ENCODE assay signal across 28 cellular contexts in the genomic region with DNA sequence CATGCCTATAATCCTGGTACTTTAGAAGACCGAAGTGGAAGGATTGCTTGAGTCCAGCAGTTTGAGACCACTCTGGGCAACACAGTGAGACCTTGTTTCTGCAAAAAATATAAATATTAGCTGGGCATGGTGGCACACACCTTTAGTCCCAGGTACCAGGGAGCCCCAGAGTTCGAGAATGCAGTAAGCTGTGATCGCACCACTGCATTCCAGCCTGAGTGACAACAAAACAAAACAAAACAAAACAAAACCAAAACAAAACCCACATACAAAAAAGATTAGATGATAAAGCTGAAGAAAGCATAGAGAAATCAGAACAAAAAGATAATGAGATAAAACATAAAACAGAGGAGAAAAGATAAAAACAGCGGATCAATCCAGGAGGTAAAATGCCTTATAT.
DNase-seq lines count a peak whose midpoint lies in the region; ATAC-seq and FAIRE-seq lines count a peak whose summit lies in the region.
"Had no signal": no experiment of that assay in that cellular context is flagged by ENCODE, and none has a peak within 500 bp of the region (broad histone marks: within the 10 kb centered on the region; RNA-seq: fewer than 3 reads in every experiment).

No MANE protein-coding gene starts in this region.

- H3K4me1 Mint-ChIP-seq in activated T-cell treated with anti-CD3 and anti-CD28 coated beads, Interleukin-2, amount 50 U/mL, for 24 hours (ENCODE audit: low read depth), result peaks cover 61% of the 10 kb centered on the region
- peaks cover 40% of the 10 kb centered on the region for H3K4me1 Mint-ChIP-seq in activated T-helper 1 cell treated with anti-CD3 and anti-CD28 coated beads, Interleukin-12 subunit alpha, Interleukin-12 subunit beta, Interleukin-2, Interleukin-4 antibody, amounts not matched to agents 30 ng/mL and 10 ng/mL and 1 ng/mL, durations not matched to agents 14 hours and 24 hours and 36 hours (ENCODE audit: low read depth)
- H3K4me1 Mint-ChIP-seq in naive thymus-derived CD8-positive, alpha-beta T cell, result peaks cover 34 to 65% (median 55%) of the 10 kb centered on the region in 4 donors

- no peaks in the 10 kb centered on the region for H3K27me3 Mint-ChIP-seq in activated T-cell treated with anti-CD3 and anti-CD28 coated beads, Interleukin-2, amount 50 U/mL, for 24 hours
- no peaks in the 10 kb centered on the region for H3K27me3 Mint-ChIP-seq in activated T-helper 1 cell treated with anti-CD3 and anti-CD28 coated beads, Interleukin-12 subunit alpha, Interleukin-12 subunit beta, Interleukin-2, Interleukin-4 antibody, amounts not matched to agents 30 ng/mL and 10 ng/mL and 1 ng/mL, durations not matched to agents 14 hours and 24 hours and 36 hours (ENCODE audit: insufficient read depth)
- no peaks in the 10 kb centered on the region for H3K27me3 Mint-ChIP-seq in naive thymus-derived CD8-positive, alpha-beta T cell
- H3K27me3 Mint-ChIP-seq: activated B cell treated with CpG ODN at 0.5 μM for 24 hours, IgD-negative memory B cell had no signal

- FAIRE-seq in GM18507 (lab: Jason Lieb, UNC), result peak; percentile 47
- FAIRE-seq: A549, endometrium, keratinocyte had no signal

- H3K9me3 Mint-ChIP-seq in activated T-cell treated with anti-CD3 and anti-CD28 coated beads, Interleukin-2, amount 50 U/mL, for 24 hours, result no peaks in the 10 kb centered on the region
- H3K9me3 Mint-ChIP-seq in activated T-helper 1 cell treated with anti-CD3 and anti-CD28 coated beads, Interleukin-12 subunit alpha, Interleukin-12 subunit beta, Interleukin-2, Interleukin-4 antibody, amounts not matched to agents 30 ng/mL and 10 ng/mL and 1 ng/mL, durations not matched to agents 14 hours and 24 hours and 36 hours, result no peaks in the 10 kb centered on the region
- H3K9me3 Mint-ChIP-seq in naive thymus-derived CD8-positive, alpha-beta T cell, result no peaks in the 10 kb centered on the region
- H3K9me3 Mint-ChIP-seq: activated B cell treated with CpG ODN at 0.5 μM for 24 hours, IgD-negative memory B cell, neural crest cell had no signal

- intact Hi-C loops in activated T-helper 1 cell treated with anti-CD3 and anti-CD28 coated beads, Interleukin-12 subunit alpha, Interleukin-12 subunit beta, Interleukin-2, Interleukin-4 antibody, amounts not matched to agents 30 ng/mL and 10 ng/mL and 1 ng/mL, durations not matched to agents 14 hours and 24 hours and 36 hours (cut with micrococcal nuclease), result loop anchor here (1.0 kb wide), 1 partner anchor 9 kb away; no protein-coding TSS in a partner anchor

- POLR2A ChIA-PET in naive thymus-derived CD8-positive, alpha-beta T cell (lab: Charles Lee), result no interaction called here

- peak overlapping the region; percentile 58 for H3K27ac Mint-ChIP-seq in activated T-cell treated with anti-CD3 and anti-CD28 coated beads, Interleukin-2, amount 50 U/mL, for 24 hours
- peak overlapping the region; percentile 51 for H3K27ac Mint-ChIP-seq in activated T-helper 1 cell treated with anti-CD3 and anti-CD28 coated beads, Interleukin-12 subunit alpha, Interleukin-12 subunit beta, Interleukin-2, Interleukin-4 antibody, amounts not matched to agents 30 ng/mL and 10 ng/mL and 1 ng/mL, durations not matched to agents 14 hours and 24 hours and 36 hours
- H3K27ac Mint-ChIP-seq in naive thymus-derived CD8-positive, alpha-beta T cell, result peak overlapping the region in 6 of 10 donors; percentile 3 to 76 (median 60)
- H3K27ac Mint-ChIP-seq: activated B cell treated with CpG ODN at 0.5 μM for 24 hours had no signal

- no peak for DNase-seq in activated T-cell treated with anti-CD3 and anti-CD28 coated beads, Interleukin-2, amount 50 U/mL, for 24 hours
- no peak for DNase-seq in activated T-cell treated with anti-CD3 and anti-CD28 coated beads, Interleukin-2, amount 50 U/mL, for 1 hour
- no peak for DNase-seq in GM18507 (ENCODE audit: extremely low spot score, insufficient read length, low read depth)
- no peak for DNase-seq in activated T-helper 1 cell treated with anti-CD3 and anti-CD28 coated beads, Interleukin-12 subunit alpha, Interleukin-12 subunit beta, Interleukin-2, Interleukin-4 antibody, amounts not matched to agents 30 ng/mL and 10 ng/mL and 1 ng/mL, durations not matched to agents 14 hours and 24 hours and 36 hours (ENCODE audit: low spot score)
- no peak for DNase-seq in naive thymus-derived CD8-positive, alpha-beta T cell
- DNase-seq in SW 1271 (lab: John Stamatoyannopoulos, UW), result no peak
- DNase-seq in DMS 273 treated with DMSO at 0.1 percent for 48 hours (lab: John Stamatoyannopoulos, UW), result no peak
- no peak for DNase-seq in NCI-H82 treated with DMSO at 0.1 percent for 48 hours (lab: John Stamatoyannopoulos, UW; ENCODE audit: unreplicated experiment)
- DNase-seq: activated B cell treated with CpG ODN at 0.5 μM for 24 hours; activated gamma-delta T cell treated with Interleukin-2 at 50 U/mL for 16 hours; anterior cingulate cortex; EL; NCI-H1105 treated with DMSO at 0.1 percent for 48 hours; NCI-H2029 treated with DMSO at 0.1 percent for 48 hours; NCI-H226; NCI-H748 treated with DMSO at 0.1 percent for 48 hours; right cardiac atrium; SK-N-SH; spleen; stimulated activated CD4-positive, alpha-beta T cell treated with anti-CD3 and anti-CD28 coated beads, Interleukin-4, amount 100 ng/mL, for 24 hours; stimulated activated naive CD4-positive, alpha-beta T cell treated with Interleukin-2 at 50 U/mL for 16 hours; T1000 had no signal

- H3K36me3 Mint-ChIP-seq in activated T-cell treated with anti-CD3 and anti-CD28 coated beads, Interleukin-2, amount 50 U/mL, for 24 hours (ENCODE audit: low read depth), result peaks cover 84% of the 10 kb centered on the region
- H3K36me3 Mint-ChIP-seq in activated T-helper 1 cell treated with anti-CD3 and anti-CD28 coated beads, Interleukin-12 subunit alpha, Interleukin-12 subunit beta, Interleukin-2, Interleukin-4 antibody, amounts not matched to agents 30 ng/mL and 10 ng/mL and 1 ng/mL, durations not matched to agents 14 hours and 24 hours and 36 hours (ENCODE audit: low read depth), result peaks cover 39% of the 10 kb centered on the region
- H3K36me3 Mint-ChIP-seq in naive thymus-derived CD8-positive, alpha-beta T cell, result peaks cover 7 to 86% (median 12%) of the 10 kb centered on the region in 3 donors

- H3K4me3 Mint-ChIP-seq in activated T-cell treated with anti-CD3 and anti-CD28 coated beads, Interleukin-2, amount 50 U/mL, for 24 hours, result no peak overlapping the region
- peak overlapping the region; percentile 2 for H3K4me3 Mint-ChIP-seq in activated T-helper 1 cell treated with anti-CD3 and anti-CD28 coated beads, Interleukin-12 subunit alpha, Interleukin-12 subunit beta, Interleukin-2, Interleukin-4 antibody, amounts not matched to agents 30 ng/mL and 10 ng/mL and 1 ng/mL, durations not matched to agents 14 hours and 24 hours and 36 hours
- H3K4me3 Mint-ChIP-seq in naive thymus-derived CD8-positive, alpha-beta T cell, result peak overlapping the region in 3 of 10 donors; percentile 11 to 42 (median 22)
- H3K4me3 Mint-ChIP-seq: activated B cell treated with CpG ODN at 0.5 μM for 24 hours, neural crest cell had no signal

- ATAC-seq in naive thymus-derived CD8-positive, alpha-beta T cell, result no peak
- ATAC-seq: A549, HCT116, right cardiac atrium had no signal
